In the genomic region with DNA sequence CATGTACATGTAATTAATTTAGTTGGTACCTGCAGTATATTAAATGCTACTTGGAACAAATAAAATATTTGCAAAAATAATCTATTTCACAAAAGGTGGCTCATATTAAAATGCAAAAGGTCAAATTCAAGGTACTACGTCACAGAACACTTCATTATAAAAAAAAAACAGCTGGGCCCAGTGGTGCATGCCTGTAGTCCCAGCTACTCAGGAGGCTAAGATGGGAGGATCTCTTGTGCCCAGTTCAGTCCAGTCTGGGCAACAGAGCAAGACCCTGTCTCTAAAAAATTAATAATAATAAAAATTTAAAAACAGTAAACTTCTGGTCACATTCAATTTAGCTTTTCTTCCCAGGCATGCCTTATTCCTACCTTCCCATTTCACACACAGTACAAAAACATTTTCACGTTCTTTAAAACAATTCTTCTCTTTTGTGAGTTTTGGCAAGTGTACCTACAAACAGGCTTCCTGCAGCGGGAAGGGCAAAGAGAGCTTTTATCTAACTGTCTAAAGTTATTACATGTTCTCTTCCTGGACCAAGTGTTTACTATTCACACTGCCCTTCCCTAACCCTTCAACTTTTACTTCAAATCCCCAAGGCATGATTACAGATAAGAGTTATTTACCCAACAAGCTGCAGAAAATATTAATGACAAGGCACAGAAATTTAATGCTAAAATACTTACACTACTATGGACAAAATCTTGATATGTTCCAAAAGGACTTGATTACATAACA, we compare ENCODE assay signal across 1 cellular context.
TF ChIP-seq lines count a peak whose summit lies in the region.

No MANE protein-coding gene starts in this region.

TF ChIP-seq in K562, 482 proteins besides CTCF, POLR2A, EP300 and RAD21:
- TF ChIP-seq, protein P1, sequence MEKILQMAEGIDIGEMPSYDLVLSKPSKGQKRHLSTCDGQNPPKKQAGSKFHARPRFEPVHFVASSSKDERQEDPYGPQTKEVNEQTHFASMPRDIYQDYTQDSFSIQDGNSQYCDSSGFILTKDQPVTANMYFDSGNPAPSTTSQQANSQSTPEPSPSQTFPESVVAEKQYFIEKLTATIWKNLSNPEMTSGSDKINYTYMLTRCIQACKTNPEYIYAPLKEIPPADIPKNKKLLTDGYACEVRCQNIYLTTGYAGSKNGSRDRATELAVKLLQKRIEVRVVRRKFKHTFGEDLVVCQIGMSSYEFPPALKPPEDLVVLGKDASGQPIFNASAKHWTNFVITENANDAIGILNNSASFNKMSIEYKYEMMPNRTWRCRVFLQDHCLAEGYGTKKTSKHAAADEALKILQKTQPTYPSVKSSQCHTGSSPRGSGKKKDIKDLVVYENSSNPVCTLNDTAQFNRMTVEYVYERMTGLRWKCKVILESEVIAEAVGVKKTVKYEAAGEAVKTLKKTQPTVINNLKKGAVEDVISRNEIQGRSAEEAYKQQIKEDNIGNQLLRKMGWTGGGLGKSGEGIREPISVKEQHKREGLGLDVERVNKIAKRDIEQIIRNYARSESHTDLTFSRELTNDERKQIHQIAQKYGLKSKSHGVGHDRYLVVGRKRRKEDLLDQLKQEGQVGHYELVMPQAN (IDR thresholded peaks at IDR 0.05; ENCODE audit: borderline replicate concordance): no peak
- TF ChIP-seq TRIM28 (IDR thresholded peaks at IDR 0.05) (no peak), CTBP1 (IDR thresholded peaks at IDR 0.05; ENCODE audit: borderline replicate concordance) (no peak), CCAR2 (IDR thresholded peaks at IDR 0.05; ENCODE audit: low read depth, low read length) (no peak), NFATC3 (IDR thresholded peaks at IDR 0.05) (no peak), FOS (IDR thresholded peaks at IDR 0.05; ENCODE audit: extremely low read depth, insufficient read length) (no peak), POLR2G (IDR thresholded peaks at IDR 0.05; ENCODE audit: low read depth, low read length) (no peak), MTA3 (IDR thresholded peaks at IDR 0.05; ENCODE audit: borderline replicate concordance) (no peak), SETDB1 (IDR thresholded peaks at IDR 0.05; ENCODE audit: low read length) (no peak), ESRRA (IDR thresholded peaks at IDR 0.05; ENCODE audit: borderline replicate concordance, low read depth) (no peak)
- TF ChIP-seq, protein P2, sequence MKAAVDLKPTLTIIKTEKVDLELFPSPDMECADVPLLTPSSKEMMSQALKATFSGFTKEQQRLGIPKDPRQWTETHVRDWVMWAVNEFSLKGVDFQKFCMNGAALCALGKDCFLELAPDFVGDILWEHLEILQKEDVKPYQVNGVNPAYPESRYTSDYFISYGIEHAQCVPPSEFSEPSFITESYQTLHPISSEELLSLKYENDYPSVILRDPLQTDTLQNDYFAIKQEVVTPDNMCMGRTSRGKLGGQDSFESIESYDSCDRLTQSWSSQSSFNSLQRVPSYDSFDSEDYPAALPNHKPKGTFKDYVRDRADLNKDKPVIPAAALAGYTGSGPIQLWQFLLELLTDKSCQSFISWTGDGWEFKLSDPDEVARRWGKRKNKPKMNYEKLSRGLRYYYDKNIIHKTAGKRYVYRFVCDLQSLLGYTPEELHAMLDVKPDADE (conservative IDR thresholded peaks at IDR 0.05; ENCODE audit: control insufficient read depth, low read depth, low read length): no peak
- TF ChIP-seq, protein P3, sequence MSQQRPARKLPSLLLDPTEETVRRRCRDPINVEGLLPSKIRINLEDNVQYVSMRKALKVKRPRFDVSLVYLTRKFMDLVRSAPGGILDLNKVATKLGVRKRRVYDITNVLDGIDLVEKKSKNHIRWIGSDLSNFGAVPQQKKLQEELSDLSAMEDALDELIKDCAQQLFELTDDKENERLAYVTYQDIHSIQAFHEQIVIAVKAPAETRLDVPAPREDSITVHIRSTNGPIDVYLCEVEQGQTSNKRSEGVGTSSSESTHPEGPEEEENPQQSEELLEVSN (IDR thresholded peaks at IDR 0.05; ENCODE audit: borderline replicate concordance in 1 of 2, extremely low read depth in 1 of 2, insufficient read depth in 1 of 2, insufficient read length in 1 of 2, low read depth in 1 of 2, low read length in 1 of 2, poor library complexity in 1 of 2, severe bottlenecking in 1 of 2): no peak
- TF ChIP-seq, protein P4, sequence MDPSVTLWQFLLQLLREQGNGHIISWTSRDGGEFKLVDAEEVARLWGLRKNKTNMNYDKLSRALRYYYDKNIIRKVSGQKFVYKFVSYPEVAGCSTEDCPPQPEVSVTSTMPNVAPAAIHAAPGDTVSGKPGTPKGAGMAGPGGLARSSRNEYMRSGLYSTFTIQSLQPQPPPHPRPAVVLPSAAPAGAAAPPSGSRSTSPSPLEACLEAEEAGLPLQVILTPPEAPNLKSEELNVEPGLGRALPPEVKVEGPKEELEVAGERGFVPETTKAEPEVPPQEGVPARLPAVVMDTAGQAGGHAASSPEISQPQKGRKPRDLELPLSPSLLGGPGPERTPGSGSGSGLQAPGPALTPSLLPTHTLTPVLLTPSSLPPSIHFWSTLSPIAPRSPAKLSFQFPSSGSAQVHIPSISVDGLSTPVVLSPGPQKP (CRISPR knock-in tag; IDR thresholded peaks at IDR 0.05): no peak
